Comparison of ENCODE assay signal across 24 cellular contexts in genomic region chr5:14861123-14861757, GRCh38. TPM values are rescaled to one million over a fixed set of nuclear protein-coding genes. Genes with fewer than 3 reads are reported as not detected.
DNase-seq lines count a peak whose midpoint lies in the region; ATAC-seq and TF ChIP-seq lines count a peak whose summit lies in the region.
"Had no signal": no experiment of that assay in that cellular context is flagged by ENCODE, and none has a peak within 500 bp of the region (broad histone marks: within the 10 kb centered on the region; RNA-seq: fewer than 3 reads in every experiment).

No MANE protein-coding gene starts in this region.

- H3K4me2 ChIP-seq in H9 (ENCODE audit: insufficient read depth, insufficient read length, low read length) = no peak overlapping the region

- WGBS in H9 (ENCODE audit: extremely low coverage, insufficient read length, low lambda C conversion rate) = no CpG with 5 or more reads among the region's 4 CpGs

- H3K4me1 Mint-ChIP-seq in activated CD4-positive, alpha-beta T cell treated with anti-CD3 and anti-CD28 coated beads, Interleukin-2, amount 10 ng/mL, durations not matched to agents 7 days and 5 days = peaks cover 8% of the 10 kb centered on the region
- peaks cover 4 to 5% of the 10 kb centered on the region in 2 experiments for H3K4me1 Mint-ChIP-seq in H9
- H3K4me1 Mint-ChIP-seq: activated CD8-positive, alpha-beta memory T cell treated with anti-CD3 and anti-CD28 coated beads, Interleukin-2, amount 10 ng/mL, durations not matched to agents 7 days and 5 days had no signal

- no peak overlapping the region for H3K18ac ChIP-seq in H9 (ENCODE audit: insufficient read length, low read depth, low read length)

- H3K36me3 ChIP-seq in thoracic aorta = no peaks in the 10 kb centered on the region
- H3K36me3 ChIP-seq: ovary had no signal

- no peaks in the 10 kb centered on the region for H3K9me3 Mint-ChIP-seq in activated CD4-positive, alpha-beta T cell treated with anti-CD3 and anti-CD28 coated beads, Interleukin-2, amount 10 ng/mL, durations not matched to agents 7 days and 5 days
- no peaks in the 10 kb centered on the region for H3K9me3 Mint-ChIP-seq in H9
- H3K9me3 Mint-ChIP-seq: activated T-helper 2 cell treated with anti-CD3 and anti-CD28 coated beads, Interferon-gamma antibody, Interleukin-2, Interleukin-4, amounts not matched to agents 10 μg/mL and 5 μg/mL and 100 μg/mL, durations not matched to agents 14 hours and 24 hours and 36 hours; stimulated activated naive CD8-positive, alpha-beta T cell treated with anti-CD3 and anti-CD28 coated beads, Interleukin-15, Interleukin-2, amounts not matched to agents 100 ng/mL and 50 ng/mL, for 24 hours; type B pancreatic cell had no signal

- H3K36me3 Mint-ChIP-seq in activated CD4-positive, alpha-beta T cell treated with anti-CD3 and anti-CD28 coated beads, Interleukin-2, amount 10 ng/mL, durations not matched to agents 7 days and 5 days (ENCODE audit: low read depth) = peaks cover 3% of the 10 kb centered on the region
- H3K36me3 Mint-ChIP-seq in H9 (ENCODE audit: insufficient read depth in 1 of 3, low read depth in 3 of 3) = peaks cover 0 to 1% (median 0%) of the 10 kb centered on the region in 3 experiments; a peak in 1 of 7 replicates

- DNase-seq in activated CD4-positive, alpha-beta T cell treated with anti-CD3 and anti-CD28 coated beads, Interleukin-2, amount 10 ng/mL, durations not matched to agents 7 days and 5 days = no peak
- no peak for DNase-seq in activated CD4-positive, alpha-beta T cell treated with anti-CD3 and anti-CD28 coated beads for 1 hour
- DNase-seq in dermis microvascular lymphatic vessel endothelial cell (ENCODE audit: low read depth in 2 of 2) (peak; percentile 37 to 55), left colon (no peak), thoracic aorta (ENCODE audit: low spot score) (no peak), H9 (no peak), NOMO-1 (lab: John Stamatoyannopoulos, UW; ENCODE audit: unreplicated experiment in 2 of 2) (no peak)
- DNase-seq in effector CD8-positive, alpha-beta T cell (lab: John Stamatoyannopoulos, UW) = no peak
- DNase-seq: activated CD8-positive, alpha-beta memory T cell treated with anti-CD3 and anti-CD28 coated beads, Interleukin-2, amount 10 ng/mL, durations not matched to agents 7 days and 5 days; AML-193; Calu3; cortex of kidney; EL; HCEC 1CT; NCI-H1092; NCI-H2029 treated with DMSO at 0.1 percent for 48 hours; ovary; T-helper 9 cell had no signal

- CTCF ChIA-PET in activated CD4-positive, alpha-beta T cell treated with anti-CD3 and anti-CD28 coated beads, Interleukin-2, amount 10 ng/mL, durations not matched to agents 7 days and 5 days (lab: Charles Lee) = interaction anchor here (1.1 to 2.2 kb wide), 2 partner anchors 9 to 82 kb away, joined by 3 to 6 read pairs; no protein-coding TSS in a partner anchor

- H2BK20ac ChIP-seq in H9 (ENCODE audit: low read depth, low read length, poor library complexity, severe bottlenecking) = no peak overlapping the region

- no peak overlapping the region for H3K23ac ChIP-seq in H9 (ENCODE audit: insufficient read length, low read depth, low read length)

- no peaks in the 10 kb centered on the region for H3K23me2 ChIP-seq in H9 (ENCODE audit: insufficient read length, low read depth, low read length, poor library complexity, severe bottlenecking)

- no peak overlapping the region for H2AFZ ChIP-seq in H9 (ENCODE audit: low read length)

- H2AK5ac ChIP-seq in H9 (ENCODE audit: insufficient read length, low read length) = no peak overlapping the region

- H4K8ac ChIP-seq in H9 (replicated peaks; ENCODE audit: insufficient read length, low read depth, low read length) = no peak overlapping the region

- no peak overlapping the region; the same call in 1 of the 2 replicates for H3K14ac ChIP-seq in H9 (ENCODE audit: insufficient read depth, low read length)

- peak; percentile 81 for ATAC-seq in left colon
- ATAC-seq in thoracic aorta (ENCODE audit: insufficient number of reproducible peaks, low FRiP score, low read depth) = no peak
- ATAC-seq: activated CD4-positive, CD25-positive, alpha-beta regulatory T cell treated with anti-CD3 and anti-CD28 coated beads, Interleukin-2, amount 50 U/mL, for 24 hours; activated CD8-positive, alpha-beta memory T cell treated with anti-CD3 and anti-CD28 coated beads, Interleukin-2, amount 10 ng/mL, durations not matched to agents 7 days and 5 days; SK-N-SH treated with all-trans-retinoic acid at 6 μM for 48 hours had no signal

- no peaks in the 10 kb centered on the region for H4K20me1 ChIP-seq in H9 (ENCODE audit: control insufficient read depth, insufficient read depth, insufficient read length)

- H3K27me3 ChIP-seq in thoracic aorta (replicated peaks; ENCODE audit: insufficient read depth) = no peaks in the 10 kb centered on the region
- no peaks in the 10 kb centered on the region for H3K27me3 ChIP-seq in H9 (ENCODE audit: insufficient read depth, low read length)
- H3K27me3 ChIP-seq: ovary had no signal

- POLR2A ChIA-PET in activated CD4-positive, alpha-beta T cell treated with anti-CD3 and anti-CD28 coated beads, Interleukin-2, amount 10 ng/mL, durations not matched to agents 7 days and 5 days (lab: Charles Lee) = no interaction called here

- no peak overlapping the region for H4K5ac ChIP-seq in H9 (ENCODE audit: insufficient read length, low read depth, low read length)

- no peak overlapping the region for H3K4ac ChIP-seq in H9 (ENCODE audit: low read depth, low read length)

- intact Hi-C loops in left colon (cut with DNase I, micrococcal nuclease) = no loop called here

- H3K4me1 ChIP-seq in thoracic aorta (ENCODE audit: control insufficient read depth in 1 of 2, low read depth in 2 of 2) (peaks cover 27 to 64% of the 10 kb centered on the region in 2 donors), H9 (ENCODE audit: insufficient read depth, low read length) (no peaks in the 10 kb centered on the region)

- H3K9ac ChIP-seq in H9 (ENCODE audit: extremely low read depth, insufficient read length, low read length) = no peak overlapping the region

- no peaks in the 10 kb centered on the region for H3K9me3 ChIP-seq in thoracic aorta
- H3K9me3 ChIP-seq in H9 (ENCODE audit: control insufficient read depth, low read depth, low read length) = no peaks in the 10 kb centered on the region
- H3K9me3 ChIP-seq: ovary had no signal

- no peak overlapping the region for H3K4me3 Mint-ChIP-seq in activated CD4-positive, alpha-beta T cell treated with anti-CD3 and anti-CD28 coated beads, Interleukin-2, amount 10 ng/mL, durations not matched to agents 7 days and 5 days
- no peak overlapping the region for H3K4me3 Mint-ChIP-seq in H9
- H3K4me3 Mint-ChIP-seq: activated CD8-positive, alpha-beta memory T cell treated with anti-CD3 and anti-CD28 coated beads, Interleukin-2, amount 10 ng/mL, durations not matched to agents 7 days and 5 days; stimulated activated naive CD8-positive, alpha-beta T cell treated with anti-CD3 and anti-CD28 coated beads, Interleukin-15, Interleukin-2, amounts not matched to agents 100 ng/mL and 50 ng/mL, for 24 hours; type B pancreatic cell had no signal

- no peak overlapping the region for H2BK5ac ChIP-seq in H9 (ENCODE audit: insufficient read length, low read length)

- no peaks in the 10 kb centered on the region for H3K79me1 ChIP-seq in H9 (ENCODE audit: insufficient read depth, low read depth, low read length, poor library complexity, severe bottlenecking)

- H2BK15ac ChIP-seq in H9 (ENCODE audit: low read depth, low read length) = no peak overlapping the region

- H3K56ac ChIP-seq in H9 (ENCODE audit: insufficient read length, low read depth, low read length) = no peak overlapping the region

- H3T11ph ChIP-seq in H9 (ENCODE audit: low read length) = no peak overlapping the region

- H4K91ac ChIP-seq in H9 (ENCODE audit: insufficient read length, low read depth, low read length) = no peak overlapping the region

- peak overlapping the region; percentile 10 to 32 for H3K27ac ChIP-seq in thoracic aorta
- H3K27ac ChIP-seq in H9 (ENCODE audit: insufficient read length, low read depth, low read length) = no peak overlapping the region
- H3K27ac ChIP-seq: 22Rv1, ovary had no signal

- no peak overlapping the region for H2BK12ac ChIP-seq in H9 (ENCODE audit: insufficient read length, low read depth, low read length)

- H3K27me3 Mint-ChIP-seq in activated CD4-positive, alpha-beta T cell treated with anti-CD3 and anti-CD28 coated beads, Interleukin-2, amount 10 ng/mL, durations not matched to agents 7 days and 5 days = no peaks in the 10 kb centered on the region
- H3K27me3 Mint-ChIP-seq in H9 (ENCODE audit: low read depth) = no peaks in the 10 kb centered on the region
- H3K27me3 Mint-ChIP-seq: activated CD8-positive, alpha-beta memory T cell treated with anti-CD3 and anti-CD28 coated beads, Interleukin-2, amount 10 ng/mL, durations not matched to agents 7 days and 5 days; stimulated activated naive CD8-positive, alpha-beta T cell treated with anti-CD3 and anti-CD28 coated beads, Interleukin-15, Interleukin-2, amounts not matched to agents 100 ng/mL and 50 ng/mL, for 24 hours; type B pancreatic cell had no signal

- no peak overlapping the region for H2BK120ac ChIP-seq in H9 (ENCODE audit: low read depth, low read length, poor library complexity, severe bottlenecking)

- H3K27ac Mint-ChIP-seq in activated CD4-positive, alpha-beta T cell treated with anti-CD3 and anti-CD28 coated beads, Interleukin-2, amount 10 ng/mL, durations not matched to agents 7 days and 5 days = peak overlapping the region; percentile 38
- 0 out of 7 replicates have a peak overlapping the region, but pooled peaks of 1 of the 3 experiments have one; percentile 27 for H3K27ac Mint-ChIP-seq in H9
- H3K27ac Mint-ChIP-seq: activated CD8-positive, alpha-beta memory T cell treated with anti-CD3 and anti-CD28 coated beads, Interleukin-2, amount 10 ng/mL, durations not matched to agents 7 days and 5 days; activated T-helper 2 cell treated with anti-CD3 and anti-CD28 coated beads, Interferon-gamma antibody, Interleukin-2, Interleukin-4, amounts not matched to agents 10 μg/mL and 5 μg/mL and 100 μg/mL, durations not matched to agents 14 hours and 24 hours and 36 hours; stimulated activated naive CD8-positive, alpha-beta T cell treated with anti-CD3 and anti-CD28 coated beads, Interleukin-15, Interleukin-2, amounts not matched to agents 100 ng/mL and 50 ng/mL, for 24 hours; type B pancreatic cell had no signal

- no peak overlapping the region for H3K4me3 ChIP-seq in thoracic aorta
- H3K4me3 ChIP-seq: ovary had no signal

- no peak for TF ChIP-seq CTCF in thoracic aorta (IDR thresholded peaks at IDR 0.05)
- no peak for TF ChIP-seq CTCF in H9 (conservative IDR thresholded peaks at IDR 0.05)

- H3K79me2 ChIP-seq in H9 (ENCODE audit: insufficient read depth, low read length) = no peaks in the 10 kb centered on the region

RNA-seq across cellular contexts. Expression of gene ANKH, which starts 10.3 kb away (rescaled TPM):
- 10 to 100 TPM; 69.3 to 74.2 TPM for total RNA-seq in activated CD4-positive, alpha-beta T cell treated with anti-CD3 and anti-CD28 coated beads, Interleukin-2, amount 10 ng/mL, durations not matched to agents 7 days and 5 days
- total RNA-seq in dermis microvascular lymphatic vessel endothelial cell (12.7 and 42.4 TPM in 2 replicates), left colon (100 to 1,000 TPM in 1 of 2 donors, 10 to 100 TPM in 1; 98.4 to 156 TPM), thoracic aorta (100 to 1,000 TPM; 177 to 205 TPM), H9 (2021) (9.6 and 10.2 TPM in 2 replicates)

Comparison
In these comparisons a context has a peak if more than half of its experiments do, and no peak if none do; other contexts are left out.
1. DNase-seq: peak in dermis microvascular lymphatic vessel endothelial cell (2 of 2); none in activated CD4-positive, alpha-beta T cell treated with anti-CD3 and anti-CD28 coated beads, Interleukin-2, amount 10 ng/mL, durations not matched to agents 7 days and 5 days (single experiment), activated CD4-positive, alpha-beta T cell treated with anti-CD3 and anti-CD28 coated beads for 1 hour (single experiment), left colon (0 of 2), thoracic aorta (single experiment), H9 (single experiment), effector CD8-positive, alpha-beta T cell (single experiment) and NOMO-1 (0 of 2).